In the genomic region with DNA sequence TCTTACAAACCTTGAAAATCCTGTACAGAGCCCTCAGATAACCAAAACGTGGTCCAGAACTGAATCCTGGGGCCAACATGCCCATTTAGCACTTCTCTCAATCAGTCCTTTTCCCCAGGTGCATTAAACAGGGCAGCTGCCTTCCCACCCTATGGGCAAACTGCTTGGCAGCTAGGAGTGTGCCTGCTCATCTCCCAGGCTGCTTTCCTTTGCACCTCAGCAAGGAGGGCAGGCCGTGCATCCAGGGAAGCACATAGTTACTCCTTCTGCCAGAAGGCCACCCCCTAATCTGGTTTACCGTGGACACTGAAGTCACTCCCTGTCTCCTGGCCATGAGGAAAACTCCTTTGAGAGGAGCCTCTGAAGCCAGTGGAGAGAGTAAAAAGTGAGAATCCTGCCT, we compare ENCODE assay signal across 15 cellular contexts.
"Had no signal": no experiment of that assay in that cellular context is flagged by ENCODE, and none has a peak within 500 bp of the region (broad histone marks: within the 10 kb centered on the region; RNA-seq: fewer than 3 reads in every experiment).

No MANE protein-coding gene starts in this region.

- ATAC-seq: activated CD4-positive, alpha-beta T cell treated with anti-CD3 and anti-CD28 coated beads for 36 hours; activated naive CD4-positive, alpha-beta T cell treated with anti-CD3 and anti-CD28 coated beads, Interleukin-2, amount 50 U/mL, for 72 hours; pancreas; stimulated activated memory B cell treated with anti-CD40 and anti-IgM and Interleukin-4, amounts not matched to agents 10 μg/mL and 1 μg/mL and 100 μg/mL, for 72 hours; T-helper 17 cell had no signal

- H3K36me3 ChIP-seq: pancreas, WERI-Rb-1 had no signal

- H3K27me3 ChIP-seq: pancreas had no signal

- H3K27ac ChIP-seq: pancreas, WERI-Rb-1 had no signal

- H3K4me1 ChIP-seq: pancreas had no signal

- H3K4me3 ChIP-seq: lung, pancreas had no signal

- H3K9me3 ChIP-seq: pancreas had no signal

- DNase-seq: activated CD4-positive, alpha-beta memory T cell treated with anti-CD3 and anti-CD28 coated beads for 36 hours; activated CD4-positive, alpha-beta T cell treated with anti-CD3 and anti-CD28 coated beads for 36 hours; activated gamma-delta T cell; activated T-cell treated with anti-CD3 and anti-CD28 coated beads, Interleukin-2, amount 50 U/mL, for 48 hours; caudate nucleus; midbrain; pancreas; stimulated activated CD4-positive, alpha-beta T cell treated with anti-CD3 and anti-CD28 coated beads, Interleukin-2, amount 100 ng/mL, for 48 hours; substantia nigra; T-helper 17 cell; trophoblast cell; WERI-Rb-1 had no signal
